Comparison of ENCODE assay signal across 9 cellular contexts in the genomic region with DNA sequence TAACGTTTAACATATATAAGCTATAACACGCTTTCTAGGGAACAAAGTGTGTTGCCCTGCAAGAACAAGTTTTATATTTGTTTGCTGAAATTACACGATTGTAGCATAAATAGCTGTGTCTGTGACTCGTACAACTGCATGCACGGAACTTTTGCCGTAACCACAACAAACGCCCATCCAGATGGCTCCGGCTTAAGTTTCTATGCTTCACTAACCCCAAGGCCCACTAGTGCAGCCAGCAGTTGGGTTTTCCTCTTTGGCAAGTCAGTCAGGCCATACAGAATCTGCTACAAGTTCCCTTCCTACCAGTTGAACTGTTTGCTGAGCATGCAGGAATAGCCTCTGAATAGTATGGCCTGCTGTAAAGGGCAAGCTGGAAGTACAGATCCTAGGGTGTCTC. TPM values are rescaled to one million over a fixed set of nuclear protein-coding genes. Genes with fewer than 3 reads are reported as not detected.
DNase-seq lines count a peak whose midpoint lies in the region; ATAC-seq and TF ChIP-seq lines count a peak whose summit lies in the region.
"Had no signal": no experiment of that assay in that cellular context is flagged by ENCODE, and none has a peak within 500 bp of the region (broad histone marks: within the 10 kb centered on the region; RNA-seq: fewer than 3 reads in every experiment).

No MANE protein-coding gene starts in this region.

- BruUV-seq in Calu3 (replicated peaks; lab: Mats Ljungman, UMichigan), result no TSS peak

- H3K9me3 Mint-ChIP-seq in brain (peaks cover 0 to 3% (median 0%) of the 10 kb centered on the region in 5 experiments), Calu3 (ENCODE audit: low read depth, unreplicated experiment) (no peaks in the 10 kb centered on the region), mesothelial cell of epicardium (no peaks in the 10 kb centered on the region)
- H3K9me3 Mint-ChIP-seq in T-helper 2 cell treated with Interferon-gamma antibody and Interleukin-4, amounts not matched to agents 5 μg/mL and 100 μg/mL, for 36 hours, result no peaks in the 10 kb centered on the region
- H3K9me3 Mint-ChIP-seq: activated naive CD4-positive, alpha-beta T cell treated with anti-CD3 and anti-CD28 coated beads for 36 hours had no signal

- peaks cover 59% of the 10 kb centered on the region for H3K36me3 Mint-ChIP-seq in brain
- peaks cover 4% of the 10 kb centered on the region for H3K36me3 Mint-ChIP-seq in Calu3 (ENCODE audit: insufficient read depth, unreplicated experiment)
- peaks cover 11% of the 10 kb centered on the region for H3K36me3 Mint-ChIP-seq in mesothelial cell of epicardium
- no peaks in the 10 kb centered on the region for H3K36me3 Mint-ChIP-seq in T-helper 2 cell treated with Interferon-gamma antibody and Interleukin-4, amounts not matched to agents 5 μg/mL and 100 μg/mL, for 36 hours (ENCODE audit: low read depth)

- ATAC-seq in GM18909 (IDR thresholded peaks at IDR 0.05; ENCODE audit: poor library complexity, unreplicated experiment), result peak; percentile 49
- peak; percentile 73 for ATAC-seq in HG03342 (IDR thresholded peaks at IDR 0.05; ENCODE audit: unreplicated experiment)

- H3K4me1 Mint-ChIP-seq in brain (peaks cover 80% of the 10 kb centered on the region), Calu3 (ENCODE audit: low read depth, unreplicated experiment) (no peaks in the 10 kb centered on the region), mesothelial cell of epicardium (peaks cover 42% of the 10 kb centered on the region)
- H3K4me1 Mint-ChIP-seq in T-helper 2 cell treated with Interferon-gamma antibody and Interleukin-4, amounts not matched to agents 5 μg/mL and 100 μg/mL, for 36 hours (ENCODE audit: low read depth), result no peaks in the 10 kb centered on the region

- no peaks in the 10 kb centered on the region for H3K27me3 Mint-ChIP-seq in brain
- no peaks in the 10 kb centered on the region for H3K27me3 Mint-ChIP-seq in Calu3 (ENCODE audit: unreplicated experiment)
- no peaks in the 10 kb centered on the region for H3K27me3 Mint-ChIP-seq in mesothelial cell of epicardium (ENCODE audit: low read depth)
- H3K27me3 Mint-ChIP-seq in T-helper 2 cell treated with Interferon-gamma antibody and Interleukin-4, amounts not matched to agents 5 μg/mL and 100 μg/mL, for 36 hours (ENCODE audit: low read depth), result peaks cover 8% of the 10 kb centered on the region

- peak overlapping the region; percentile 14 to 95 (median 84) for H3K27ac Mint-ChIP-seq in brain
- H3K27ac Mint-ChIP-seq in Calu3 (ENCODE audit: unreplicated experiment), result no peak overlapping the region
- no peak overlapping the region for H3K27ac Mint-ChIP-seq in mesothelial cell of epicardium
- no peak overlapping the region for H3K27ac Mint-ChIP-seq in T-helper 2 cell treated with Interferon-gamma antibody and Interleukin-4, amounts not matched to agents 5 μg/mL and 100 μg/mL, for 36 hours
- H3K27ac Mint-ChIP-seq: activated naive CD4-positive, alpha-beta T cell treated with anti-CD3 and anti-CD28 coated beads for 36 hours had no signal

- CTCF ChIA-PET in Calu3 (lab: Charles Lee), result interaction anchor here (1.4 kb wide), 1 partner anchor 144 kb away, joined by 5 read pairs; no protein-coding TSS in a partner anchor

- peak; percentile 71 for DNase-seq in renal cortical epithelial cell (ENCODE audit: low read depth)
- DNase-seq in activated CD8-positive, alpha-beta memory T cell treated with anti-CD3 and anti-CD28 coated beads, Interleukin-2, amount 50 U/mL, for 4 hours, result no peak
- no peak for DNase-seq in Calu3
- DNase-seq in mesothelial cell of epicardium (ENCODE audit: low spot score in 2 of 2, unreplicated experiment in 2 of 2), result no peak
- DNase-seq in T-helper 2 cell treated with Interferon-gamma antibody and Interleukin-4, amounts not matched to agents 5 μg/mL and 100 μg/mL, for 36 hours (ENCODE audit: low spot score), result no peak
- DNase-seq: activated naive CD4-positive, alpha-beta T cell treated with anti-CD3 and anti-CD28 coated beads for 36 hours had no signal

- H3K4me3 Mint-ChIP-seq in brain, result peak overlapping the region; percentile 65 to 76 (median 69)
- no peak overlapping the region for H3K4me3 Mint-ChIP-seq in Calu3 (ENCODE audit: low read depth, unreplicated experiment)
- no peak overlapping the region for H3K4me3 Mint-ChIP-seq in mesothelial cell of epicardium
- H3K4me3 Mint-ChIP-seq in T-helper 2 cell treated with Interferon-gamma antibody and Interleukin-4, amounts not matched to agents 5 μg/mL and 100 μg/mL, for 36 hours, result no peak overlapping the region
- H3K4me3 Mint-ChIP-seq: activated naive CD4-positive, alpha-beta T cell treated with anti-CD3 and anti-CD28 coated beads for 36 hours had no signal

- TF ChIP-seq CTCF in brain (conservative IDR thresholded peaks at IDR 0.05) (no peak), Calu3 (IDR thresholded peaks at IDR 0.05; ENCODE audit: unreplicated experiment) (no peak), mesothelial cell of epicardium (IDR thresholded peaks at IDR 0.05; ENCODE audit: unreplicated experiment) (no peak)

- intact Hi-C loops in Calu3 (cut with micrococcal nuclease; ENCODE audit: unreplicated experiment), result no loop called here

RNA-seq across cellular contexts. Expression of a gene that starts 12.1 kb away (rescaled TPM):
- 39.6 TPM for polyA plus RNA-seq in brain (ENCODE audit: insufficient read depth, low read depth, low replicate concordance)
- 50.2 and 139 TPM in 2 replicates for total RNA-seq in renal cortical epithelial cell
- total RNA-seq in Calu3 (2022), result 9.1 and 11.7 TPM in 2 replicates
- 81.6 to 86.3 TPM (median 81.8 TPM) in 3 replicates for total RNA-seq in mesothelial cell of epicardium

Comparison
In these comparisons a context has a peak if more than half of its experiments do, and no peak if none do; other contexts are left out.
1. H3K27ac Mint-ChIP-seq: peak in brain (5 of 5); none in Calu3 (single experiment), mesothelial cell of epicardium (single experiment) and T-helper 2 cell treated with Interferon-gamma antibody and Interleukin-4, amounts not matched to agents 5 μg/mL and 100 μg/mL, for 36 hours (single experiment).
2. H3K4me3 Mint-ChIP-seq: peak in brain (5 of 5); none in Calu3 (single experiment), mesothelial cell of epicardium (single experiment) and T-helper 2 cell treated with Interferon-gamma antibody and Interleukin-4, amounts not matched to agents 5 μg/mL and 100 μg/mL, for 36 hours (single experiment).